Comparison of ENCODE assay signal across 8 cellular contexts in the genomic region with DNA sequence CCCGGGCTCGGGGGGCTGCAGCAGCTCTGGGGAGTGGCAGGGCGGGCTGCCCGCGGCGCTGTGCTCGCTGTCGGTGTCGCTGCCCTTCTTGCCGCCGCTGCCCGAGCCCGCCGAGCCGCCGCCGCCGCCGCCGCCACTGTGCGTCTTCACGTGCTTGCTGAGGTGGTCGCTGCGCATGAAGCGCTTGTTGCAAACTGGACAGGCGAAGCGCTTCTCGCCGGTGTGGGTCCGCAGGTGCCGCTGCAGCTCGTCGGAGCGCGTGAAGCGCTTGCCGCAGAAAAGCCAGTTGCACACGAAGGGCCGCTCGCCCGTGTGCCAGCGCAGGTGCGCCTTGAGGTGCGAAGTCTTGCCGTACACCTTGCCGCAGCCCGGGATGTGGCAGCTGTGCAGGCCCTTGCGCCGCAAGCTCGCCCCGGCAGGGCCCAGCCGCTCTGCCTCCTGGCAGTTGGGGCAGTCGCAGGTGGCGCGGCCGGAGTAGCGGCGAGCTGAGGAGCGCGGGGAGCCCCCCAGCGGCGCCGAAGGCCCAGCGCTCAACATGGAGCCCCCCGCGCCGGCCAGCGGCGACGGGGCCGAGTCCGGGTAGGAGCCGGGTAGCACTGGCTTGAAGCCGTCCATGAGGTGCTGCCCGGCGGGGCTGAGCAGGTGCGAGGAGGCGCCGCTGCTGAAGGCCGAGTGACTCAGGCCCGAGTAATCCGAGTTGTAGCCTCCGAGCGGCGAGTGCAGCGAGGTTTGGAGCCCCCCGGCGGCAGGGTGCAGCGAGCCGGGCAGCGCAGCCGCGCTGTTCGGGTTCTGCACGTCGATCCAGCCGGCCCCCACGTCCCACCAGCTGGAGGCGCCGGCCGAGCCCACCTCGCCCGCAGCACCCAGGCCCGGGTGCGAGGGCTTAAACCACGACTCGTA. TPM values are rescaled to one million over a fixed set of nuclear protein-coding genes. Genes with fewer than 3 reads are reported as not detected.
DNase-seq lines count a peak whose midpoint lies in the region; ATAC-seq, FAIRE-seq and TF ChIP-seq lines count a peak whose summit lies in the region.

No MANE protein-coding gene starts in this region.

- 2 to 4% (median 3%) methylated on average over 9 to 107 of the region's 107 CpGs for WGBS in heart left ventricle, 4 donors

- intact Hi-C loops in heart left ventricle (cut with DNase I) (loop anchor here in 3 of 10 donors (10.0 kb wide), 2 partner anchors 470 to 720 kb away; no protein-coding TSS in a partner anchor), Right ventricle myocardium superior (cut with DNase I) (no loop called here)

- no peak overlapping the region for H3K27ac ChIP-seq in heart left ventricle

- ATAC-seq in heart left ventricle (no peak), Right ventricle myocardium superior (ENCODE audit: poor library complexity) (no peak), GM19328 (IDR thresholded peaks at IDR 0.05; ENCODE audit: unreplicated experiment) (no peak), GM18511 (IDR thresholded peaks at IDR 0.05; ENCODE audit: unreplicated experiment) (no peak)

- H3K4me3 ChIP-seq in heart left ventricle = peak overlapping the region in 10 of 12 donors; percentile 5 to 44 (median 28)

- no peak for TF ChIP-seq POLR2A in heart left ventricle (IDR thresholded peaks at IDR 0.05)

- peaks cover 0 to 42% (median 18%) of the 10 kb centered on the region in 12 donors for H3K4me1 ChIP-seq in heart left ventricle

- H3K36me3 ChIP-seq in heart left ventricle = no peaks in the 10 kb centered on the region

- no peaks in the 10 kb centered on the region for H3K9me3 ChIP-seq in heart left ventricle

- peaks cover 49 to 100% (median 97%) of the 10 kb centered on the region in 9 donors for H3K27me3 ChIP-seq in heart left ventricle

- no peak for DNase-seq in heart left ventricle
- no peak for DNase-seq in Right ventricle myocardium superior
- DNase-seq in SW480 (ENCODE audit: low spot score) = peak; percentile 63
- DNase-seq in islet precursor cell = peak; percentile 89
- peak; percentile 86 for DNase-seq in urothelium cell line (ENCODE audit: low spot score)
- DNase-seq in NCI-H2171 treated with DMSO at 0.1 percent for 48 hours (lab: John Stamatoyannopoulos, UW) = no peak

- FAIRE-seq in urothelium cell line (lab: Jason Lieb, UNC) = no peak

- TF ChIP-seq CTCF in heart left ventricle (IDR thresholded peaks at IDR 0.05) = no peak

RNA-seq across cellular contexts. Expression of a gene that starts 2.1 kb away (rescaled TPM):
- total RNA-seq in heart left ventricle = not detected
- polyA plus RNA-seq in heart left ventricle = not detected
- total RNA-seq in Right ventricle myocardium superior = not detected

Comparison
In these comparisons a context has a peak if more than half of its experiments do, and no peak if none do; other contexts are left out.
1. DNase-seq: peak in SW480 (single experiment), islet precursor cell (single experiment) and urothelium cell line (single experiment); none in heart left ventricle (0 of 5), Right ventricle myocardium superior (single experiment) and NCI-H2171 treated with DMSO at 0.1 percent for 48 hours (single experiment).